ENCODE assay signal across 12 cellular contexts in the genomic region with DNA sequence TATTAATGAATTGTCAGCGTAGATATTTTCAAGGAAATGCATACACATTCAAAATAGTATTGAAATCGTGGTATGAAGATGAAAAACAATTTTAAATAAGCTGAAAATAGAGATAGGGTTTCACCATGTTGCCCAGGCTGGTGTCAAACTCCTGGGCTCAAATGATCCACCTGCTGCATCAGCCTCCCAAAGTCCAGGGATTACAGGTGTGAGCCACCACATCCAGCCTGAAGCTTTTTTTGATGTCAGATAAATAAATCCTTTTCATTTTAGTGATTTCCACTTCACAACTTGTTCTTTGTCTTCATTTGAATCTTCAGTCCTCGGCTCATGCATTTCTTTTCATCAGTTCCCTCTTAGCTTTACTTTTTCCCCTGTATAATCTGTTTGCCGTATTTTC. TPM values are rescaled to one million over a fixed set of nuclear protein-coding genes. Genes with fewer than 3 reads are reported as not detected.
DNase-seq lines count a peak whose midpoint lies in the region; ATAC-seq, FAIRE-seq and TF ChIP-seq lines count a peak whose summit lies in the region.
"Had no signal": no experiment of that assay in that cellular context is flagged by ENCODE, and none has a peak within 500 bp of the region (broad histone marks: within the 10 kb centered on the region; RNA-seq: fewer than 3 reads in every experiment).

No MANE protein-coding gene starts in this region.

- no peak overlapping the region for H3K56ac ChIP-seq in mesendoderm (ENCODE audit: low read length)

- intact Hi-C loops in HepG2 (cut with micrococcal nuclease; ENCODE audit: unreplicated experiment) (loop anchor here (5.0 kb wide), 1 partner anchor 48 kb away; no protein-coding TSS in a partner anchor), right lobe of liver (cut with DNase I) (no loop called here), ovary (cut with DNase I) (loop anchor here in 1 of 4 donors (5.0 kb wide), 1 partner anchor 108 kb away; no protein-coding TSS in a partner anchor)
- intact Hi-C loops in activated T-helper 1 cell treated with anti-CD3 and anti-CD28 coated beads, Interleukin-12 subunit alpha, Interleukin-12 subunit beta, Interleukin-2, Interleukin-4 antibody, amounts not matched to agents 30 ng/mL and 10 ng/mL and 1 ng/mL, durations not matched to agents 14 hours and 24 hours and 36 hours (cut with micrococcal nuclease), result loop anchor here (10.0 kb wide), 1 partner anchor 1510 kb away; no protein-coding TSS in a partner anchor

- no peak overlapping the region for H3K9ac ChIP-seq in HepG2 (ENCODE audit: insufficient read depth, low read depth, low read length)
- no peak overlapping the region for H3K9ac ChIP-seq in mesendoderm (ENCODE audit: low read length)

- H3K36me3 ChIP-seq in HepG2 (replicated peaks in 1 of 2; ENCODE audit: control insufficient read depth in 1 of 2, insufficient read depth in 2 of 2, low read length in 2 of 2) (no peaks in the 10 kb centered on the region; a peak in 1 of 5 replicates), right lobe of liver (no peaks in the 10 kb centered on the region), mesendoderm (ENCODE audit: control insufficient read depth, insufficient read depth, low read length) (no peaks in the 10 kb centered on the region), ovary (no peaks in the 10 kb centered on the region)

- H3K79me2 ChIP-seq in HepG2 (ENCODE audit: insufficient read depth, low read length), result peaks cover 84% of the 10 kb centered on the region
- peaks cover 69% of the 10 kb centered on the region for H3K79me2 ChIP-seq in mesendoderm (ENCODE audit: control insufficient read depth, insufficient read depth, low read length)

- no peak for DNase-seq in HepG2 (ENCODE audit: low spot score)
- DNase-seq in right lobe of liver, result no peak
- DNase-seq in activated T-helper 1 cell treated with anti-CD3 and anti-CD28 coated beads, Interleukin-12 subunit alpha, Interleukin-12 subunit beta, Interleukin-2, Interleukin-4 antibody, amounts not matched to agents 30 ng/mL and 10 ng/mL and 1 ng/mL, durations not matched to agents 14 hours and 24 hours and 36 hours (ENCODE audit: low spot score), result no peak
- DNase-seq in mesothelial cell of epicardium (ENCODE audit: low spot score in 2 of 2, unreplicated experiment in 2 of 2), result no peak
- no peak for DNase-seq in mesendoderm
- DNase-seq in DMS79 treated with DMSO at 0.1 percent for 48 hours (lab: John Stamatoyannopoulos, UW), result no peak
- no peak for DNase-seq in ovary
- DNase-seq: MV-4-11, NCI-H526, SIG-M5 had no signal

- no peak for TF ChIP-seq POLR2A in HepG2 (IDR thresholded peaks at IDR 0.05; ENCODE audit: insufficient read depth in 1 of 2, low read depth in 2 of 2, low read length in 2 of 2)
- TF ChIP-seq POLR2A in right lobe of liver (IDR thresholded peaks at IDR 0.05), result no peak
- TF ChIP-seq POLR2A in ovary (IDR thresholded peaks at IDR 0.05), result no peak

- H2BK5ac ChIP-seq in mesendoderm (ENCODE audit: low read length), result no peak overlapping the region

- H2AFZ ChIP-seq in HepG2 (ENCODE audit: low read length), result no peak overlapping the region

- H3K27ac ChIP-seq in HepG2 (ENCODE audit: extremely low read length, insufficient read depth, low read length) (no peak overlapping the region), right lobe of liver (no peak overlapping the region), mesendoderm (ENCODE audit: low read depth, low read length) (no peak overlapping the region), ovary (no peak overlapping the region)

- H3K23ac ChIP-seq in mesendoderm (ENCODE audit: low read length), result no peak overlapping the region

- TSS peak; percentile 1 for BruUV-seq in HepG2 (replicated peaks; lab: Mats Ljungman, UMichigan)

- H4K20me1 ChIP-seq in HepG2 (ENCODE audit: insufficient read depth, low read length), result peaks cover 65% of the 10 kb centered on the region

- FAIRE-seq in HepG2 (lab: Jason Lieb, UNC), result no peak
- FAIRE-seq: endometrium had no signal

- no peaks in the 10 kb centered on the region for H3K79me1 ChIP-seq in mesendoderm (ENCODE audit: low read length)

- no peaks in the 10 kb centered on the region for H3K27me3 Mint-ChIP-seq in activated T-helper 1 cell treated with anti-CD3 and anti-CD28 coated beads, Interleukin-12 subunit alpha, Interleukin-12 subunit beta, Interleukin-2, Interleukin-4 antibody, amounts not matched to agents 30 ng/mL and 10 ng/mL and 1 ng/mL, durations not matched to agents 14 hours and 24 hours and 36 hours (ENCODE audit: insufficient read depth)
- no peaks in the 10 kb centered on the region for H3K27me3 Mint-ChIP-seq in mesothelial cell of epicardium (ENCODE audit: low read depth)

- H2BK15ac ChIP-seq in mesendoderm (replicated peaks; ENCODE audit: low read depth), result no peak overlapping the region

- no peak overlapping the region for H2AK5ac ChIP-seq in mesendoderm (ENCODE audit: low read length)

- TF ChIP-seq EP300 in HepG2 (IDR thresholded peaks at IDR 0.05; ENCODE audit: low read depth in 2 of 2, low read length in 2 of 2), result no peak
- no peak for TF ChIP-seq EP300 in HepG2 (CRISPR knock-in tag; IDR thresholded peaks at IDR 0.05; ENCODE audit: borderline replicate concordance)
- no peak for TF ChIP-seq EP300 in ovary (IDR thresholded peaks at IDR 0.05)

- WGBS in HepG2 (ENCODE audit: low lambda C conversion rate), result 81% methylated on average over 4 of the region's 4 CpGs
- 47% methylated on average over 4 of the region's 4 CpGs for whole genome bisulfite sequencing in right lobe of liver (ENCODE audit: insufficient coverage, low coverage, low lambda C conversion rate, missing lambda C conversion rate)
- WGBS in mesendoderm (ENCODE audit: extremely low coverage, insufficient coverage, low lambda C conversion rate), result no CpG with 5 or more reads among the region's 4 CpGs
- 73 to 85% (median 76%) methylated on average over 4 of the region's 4 CpGs for WGBS in ovary, 3 donors

- H3K4me1 Mint-ChIP-seq in activated T-helper 1 cell treated with anti-CD3 and anti-CD28 coated beads, Interleukin-12 subunit alpha, Interleukin-12 subunit beta, Interleukin-2, Interleukin-4 antibody, amounts not matched to agents 30 ng/mL and 10 ng/mL and 1 ng/mL, durations not matched to agents 14 hours and 24 hours and 36 hours (ENCODE audit: low read depth), result peaks cover 62% of the 10 kb centered on the region
- peaks cover 44% of the 10 kb centered on the region for H3K4me1 Mint-ChIP-seq in mesothelial cell of epicardium

- CTCF ChIA-PET in HepG2 (lab: Yijun Ruan, JAX; ENCODE audit: low intra/inter-chr PET ratio, low total read pairs), result no interaction called here

- peak overlapping the region; percentile 27 for H3K4me3 Mint-ChIP-seq in activated T-helper 1 cell treated with anti-CD3 and anti-CD28 coated beads, Interleukin-12 subunit alpha, Interleukin-12 subunit beta, Interleukin-2, Interleukin-4 antibody, amounts not matched to agents 30 ng/mL and 10 ng/mL and 1 ng/mL, durations not matched to agents 14 hours and 24 hours and 36 hours
- peak overlapping the region; percentile 24 for H3K4me3 Mint-ChIP-seq in mesothelial cell of epicardium

- no peak overlapping the region for H3K27ac Mint-ChIP-seq in activated T-helper 1 cell treated with anti-CD3 and anti-CD28 coated beads, Interleukin-12 subunit alpha, Interleukin-12 subunit beta, Interleukin-2, Interleukin-4 antibody, amounts not matched to agents 30 ng/mL and 10 ng/mL and 1 ng/mL, durations not matched to agents 14 hours and 24 hours and 36 hours
- no peak overlapping the region for H3K27ac Mint-ChIP-seq in mesothelial cell of epicardium

- H3K27me3 ChIP-seq in HepG2 (ENCODE audit: control insufficient read depth in 1 of 2, insufficient read depth in 2 of 2, low read length in 2 of 2) (no peaks in the 10 kb centered on the region; a peak in 1 of 5 replicates), right lobe of liver (no peaks in the 10 kb centered on the region), mesendoderm (ENCODE audit: insufficient read depth, low read length, poor library complexity) (no peaks in the 10 kb centered on the region), ovary (no peaks in the 10 kb centered on the region)

- H3K4me2 ChIP-seq in HepG2 (ENCODE audit: low read depth, low read length) (peak overlapping the region; percentile 88), mesendoderm (ENCODE audit: low read length) (no peak overlapping the region)

- H3K9me3 Mint-ChIP-seq in activated T-helper 1 cell treated with anti-CD3 and anti-CD28 coated beads, Interleukin-12 subunit alpha, Interleukin-12 subunit beta, Interleukin-2, Interleukin-4 antibody, amounts not matched to agents 30 ng/mL and 10 ng/mL and 1 ng/mL, durations not matched to agents 14 hours and 24 hours and 36 hours, result no peaks in the 10 kb centered on the region
- H3K9me3 Mint-ChIP-seq in mesothelial cell of epicardium, result no peaks in the 10 kb centered on the region

- ATAC-seq in HepG2 (no peak), right lobe of liver (no peak), HG02623 (IDR thresholded peaks at IDR 0.05; ENCODE audit: unreplicated experiment) (no peak)

- H3K4ac ChIP-seq in mesendoderm (ENCODE audit: low read depth, low read length), result no peak overlapping the region

- H3K4me3 ChIP-seq in HepG2 (replicated peaks in 1 of 3; ENCODE audit: insufficient read depth in 1 of 3, low read depth in 2 of 3, low read length in 3 of 3), result peak overlapping the region in 2 of 3 experiments; percentile 11 to 86; a peak in 2 of 6 replicates
- no peak overlapping the region for H3K4me3 ChIP-seq in right lobe of liver
- H3K4me3 ChIP-seq in mesendoderm (ENCODE audit: low read length), result no peak overlapping the region
- H3K4me3 ChIP-seq in ovary, result no peak overlapping the region

- in situ Hi-C loops in HepG2 (cut with HindIII; ENCODE audit: extremely low pct_ligation_motif_present, low pct_unique_long_range_greater_than_20kb), result loop anchor here (5.0 kb wide), 1 partner anchor 98 kb away; no protein-coding TSS in a partner anchor

- H2BK120ac ChIP-seq in mesendoderm (ENCODE audit: low read depth, low read length), result no peak overlapping the region

- peaks cover 45% of the 10 kb centered on the region for H3K4me1 ChIP-seq in HepG2 (ENCODE audit: insufficient read depth, low read length)
- peaks cover 0 to 58% (median 6%) of the 10 kb centered on the region in 4 donors for H3K4me1 ChIP-seq in right lobe of liver
- H3K4me1 ChIP-seq in mesendoderm (ENCODE audit: control insufficient read depth, low read depth, low read length), result no peaks in the 10 kb centered on the region
- H3K4me1 ChIP-seq in ovary (ENCODE audit: insufficient read depth), result peaks cover 6% of the 10 kb centered on the region

- TF ChIP-seq CTCF in HepG2 (CRISPR knock-in tag; IDR thresholded peaks at IDR 0.05), result no peak
- no peak for TF ChIP-seq CTCF in right lobe of liver (IDR thresholded peaks at IDR 0.05)
- no peak for TF ChIP-seq CTCF in mesothelial cell of epicardium (IDR thresholded peaks at IDR 0.05; ENCODE audit: unreplicated experiment)
- no peak for TF ChIP-seq CTCF in ovary (IDR thresholded peaks at IDR 0.05)

- no peak for TF ChIP-seq RAD21 in HepG2 (CRISPR knock-in tag; IDR thresholded peaks at IDR 0.05)

- POLR2A ChIA-PET in HepG2 (lab: Yijun Ruan, JAX), result no interaction called here

- H4K8ac ChIP-seq in mesendoderm (ENCODE audit: low read depth, low read length), result no peak overlapping the region

- H3K9me3 ChIP-seq in HepG2 (ENCODE audit: low read length), result no peaks in the 10 kb centered on the region
- H3K9me3 ChIP-seq in right lobe of liver, result no peaks in the 10 kb centered on the region
- H3K9me3 ChIP-seq in ovary, result no peaks in the 10 kb centered on the region

- no peak overlapping the region for H4K5ac ChIP-seq in mesendoderm (ENCODE audit: low read length)

- no peak overlapping the region for H3K18ac ChIP-seq in mesendoderm (ENCODE audit: low read length)

- peaks cover 23% of the 10 kb centered on the region for H3K36me3 Mint-ChIP-seq in activated T-helper 1 cell treated with anti-CD3 and anti-CD28 coated beads, Interleukin-12 subunit alpha, Interleukin-12 subunit beta, Interleukin-2, Interleukin-4 antibody, amounts not matched to agents 30 ng/mL and 10 ng/mL and 1 ng/mL, durations not matched to agents 14 hours and 24 hours and 36 hours (ENCODE audit: low read depth)
- peaks cover 3% of the 10 kb centered on the region for H3K36me3 Mint-ChIP-seq in mesothelial cell of epicardium

RNA-seq across cellular contexts. Expression of gene CDK13, which starts 4.6 kb away (rescaled TPM):
- total RNA-seq in HepG2 (2016; rRNA removed; fragmentation: Illumina TruSeq; extraction: Trizol) (35.0 and 40.9 TPM in 2 replicates), right lobe of liver (10 to 100 TPM; 21.2 to 35.2 (median 27.1) TPM), mesothelial cell of epicardium (75.8 to 82.0 TPM (median 76.0 TPM) in 3 replicates), ovary (100 to 1,000 TPM in 1 of 7 donors, 10 to 100 TPM in 6; 62.7 to 124 (median 81.3) TPM)
- total RNA-seq in HepG2 (2016; cell fraction: cytosol; rRNA removed; fragmentation: Illumina TruSeq; extraction: Trizol; ENCODE audit: low read depth), result 185 and 197 TPM in 2 replicates
- 31.5 and 38.9 TPM in 2 replicates for total RNA-seq in HepG2 (2016; cell fraction: insoluble cytoplasmic fraction; rRNA removed; fragmentation: Illumina TruSeq; extraction: Trizol)
- total RNA-seq in HepG2 (2016; cell fraction: membrane; rRNA removed; fragmentation: Illumina TruSeq; extraction: Trizol), result 96.5 and 112 TPM in 2 replicates
- 61.2 and 62.8 TPM in 2 replicates for total RNA-seq in HepG2 (2016; cell fraction: nucleus; rRNA removed; fragmentation: Illumina TruSeq; extraction: Trizol)
- polyA plus RNA-seq in HepG2 (2011; rRNA removed) (20.7 and 21.0 TPM in 2 replicates), ovary (10 to 100 TPM; 25.9 to 61.5 TPM)
- polyA plus RNA-seq in HepG2 (2011; cell fraction: cytosol; rRNA removed), result 10.2 and 14.3 TPM in 2 replicates
- 27.6 and 31.2 TPM in 2 replicates for polyA plus RNA-seq in HepG2 (2011; cell fraction: nucleus; rRNA removed)
- polyA plus RNA-seq in HepG2 (2012), result 19.2 and 19.7 TPM in 2 replicates
- 0.78 and 1.0 TPM in 2 replicates for polyA plus RNA-seq in HepG2 (2016; cell fraction: cytosol; fragmentation: Illumina TruSeq; extraction: Trizol; ENCODE audit: low read depth)
- polyA plus RNA-seq in HepG2 (2016; cell fraction: insoluble cytoplasmic fraction; fragmentation: Illumina TruSeq; extraction: Trizol; ENCODE audit: low read depth), result 27.4 and 28.3 TPM in 2 replicates
- polyA plus RNA-seq in HepG2 (2016; cell fraction: membrane; fragmentation: Illumina TruSeq; extraction: Trizol; ENCODE audit: low read depth), result 2.9 and 3.7 TPM in 2 replicates
- 48.0 and 54.1 TPM in 2 replicates for polyA plus RNA-seq in HepG2 (2016; cell fraction: nucleus; fragmentation: Illumina TruSeq; extraction: Trizol; ENCODE audit: insufficient read depth, low read depth)
- 30.6 and 45.8 TPM in 2 replicates for polyA minus RNA-seq in HepG2 (2011; rRNA and poly(A)+ RNA removed; ENCODE audit: low replicate concordance)
- 21.5 and 22.7 TPM in 2 replicates for polyA minus RNA-seq in HepG2 (2011; cell fraction: cytosol; rRNA and poly(A)+ RNA removed)
- polyA minus RNA-seq in HepG2 (2011; cell fraction: nucleus; rRNA and poly(A)+ RNA removed), result 124 and 129 TPM in 2 replicates
- total RNA-seq in activated T-helper 1 cell treated with anti-CD3 and anti-CD28 coated beads, Interleukin-12 subunit alpha, Interleukin-12 subunit beta, Interleukin-2, Interleukin-4 antibody, amounts not matched to agents 30 ng/mL and 10 ng/mL and 1 ng/mL, durations not matched to agents 14 hours and 24 hours and 36 hours, result 46.5 and 48.6 TPM in 2 replicates
- 24.9 TPM for polyA plus RNA-seq in mesendoderm (2013, experiment 1 of 2)
- polyA plus RNA-seq in mesendoderm (2013, experiment 2 of 2), result 24.3 TPM

Comparison
In these comparisons a context has a peak if more than half of its experiments do, and no peak if none do; other contexts are left out.
1. H3K4me3 ChIP-seq: peak in HepG2 (2 of 3); none in right lobe of liver (0 of 3), mesendoderm (single experiment) and ovary (single experiment).
2. intact Hi-C loops: an anchor here in HepG2 (5.0 kb wide) and activated T-helper 1 cell treated with anti-CD3 and anti-CD28 coated beads, Interleukin-12 subunit alpha, Interleukin-12 subunit beta, Interleukin-2, Interleukin-4 antibody, amounts not matched to agents 30 ng/mL and 10 ng/mL and 1 ng/mL, durations not matched to agents 14 hours and 24 hours and 36 hours (10.0 kb wide); none called in right lobe of liver.